ENCODE assay signal across 2 cellular contexts in genomic region chr1:165947797-165948455, GRCh38.
TF ChIP-seq lines count a peak whose summit lies in the region.

No MANE protein-coding gene starts in this region.

TF ChIP-seq in HepG2, 621 proteins besides CTCF, POLR2A, EP300 and RAD21:
- TF ChIP-seq ZNF670 (CRISPR knock-in tag; IDR thresholded peaks at IDR 0.05; ENCODE audit: borderline replicate concordance) (no peak), ZNF18 (CRISPR knock-in tag; IDR thresholded peaks at IDR 0.05; ENCODE audit: insufficient replicate concordance) (no peak), CEBPB (IDR thresholded peaks at IDR 0.05; ENCODE audit: borderline replicate concordance, low read depth, low read length) (peak; percentile 24; the same call in 1 of the 2 replicates)
TF ChIP-seq in HepG2: peak in this region for 1.

TF ChIP-seq in H1, 55 proteins besides CTCF, POLR2A, EP300 and RAD21:
- TF ChIP-seq CREB1 (IDR thresholded peaks at IDR 0.05) (no peak), SAP30 (IDR thresholded peaks at IDR 0.05; ENCODE audit: insufficient read depth, insufficient replicate concordance, low read length) (no peak), CEBPB (IDR thresholded peaks at IDR 0.05; ENCODE audit: low read depth, low read length) (peak; percentile 55; the same call in 1 of the 2 replicates)
